8 cellular contexts compared by ENCODE assay signal in genomic region chr3:123025642-123026521, GRCh38. TPM values are rescaled to one million over a fixed set of nuclear protein-coding genes. Genes with fewer than 3 reads are reported as not detected.
DNase-seq lines count a peak whose midpoint lies in the region; ATAC-seq and TF ChIP-seq lines count a peak whose summit lies in the region.

No MANE protein-coding gene starts in this region.

- DNase-seq in GM13976 (ENCODE audit: low spot score) (peak; percentile 28), NCI-H526 treated with DMSO at 0.1 percent for 48 hours (lab: John Stamatoyannopoulos, UW) (no peak), GM10248 (ENCODE audit: extremely low spot score) (no peak)
- no peak for DNase-seq in activated naive CD8-positive, alpha-beta T cell treated with anti-CD3 and anti-CD28 coated beads for 36 hours
- DNase-seq in stimulated activated naive CD4-positive, alpha-beta T cell (lab: John Stamatoyannopoulos, UW): no peak

- H3K27ac ChIP-seq in skin epidermis: no peak overlapping the region

- ATAC-seq in HG03342 (IDR thresholded peaks at IDR 0.05; ENCODE audit: unreplicated experiment): no peak

- POLR2A ChIA-PET in GM10248 (lab: Yijun Ruan, JAX): no interaction called here

- in situ Hi-C loops in GM13976 (cut with MboI; ENCODE audit: low sequenced_read_pairs, unreplicated experiment): no loop called here

- no peak for TF ChIP-seq CTCF in GM13976 (IDR thresholded peaks at IDR 0.05; ENCODE audit: borderline replicate concordance, control extremely low read depth, extremely low read depth, insufficient read depth, missing control alignments)
- no peak for TF ChIP-seq CTCF in GM10248 (IDR thresholded peaks at IDR 0.05; ENCODE audit: control extremely low read depth, extremely low read depth, low read depth, missing control alignments)

- no peaks in the 10 kb centered on the region for H3K9me3 Mint-ChIP-seq in activated naive CD8-positive, alpha-beta T cell treated with anti-CD3 and anti-CD28 coated beads for 36 hours

- peak overlapping the region; percentile 44 for H3K4me3 Mint-ChIP-seq in activated naive CD8-positive, alpha-beta T cell treated with anti-CD3 and anti-CD28 coated beads for 36 hours

- H3K4me3 ChIP-seq in iPS-11a (ENCODE audit: low read depth, low read length) (peak overlapping the region; percentile 74), skin epidermis (peak overlapping the region in 6 of 7 experiments; percentile 31 to 47 (median 38))

- H3K4me1 Mint-ChIP-seq in activated naive CD8-positive, alpha-beta T cell treated with anti-CD3 and anti-CD28 coated beads for 36 hours: peaks cover 5% of the 10 kb centered on the region

- H3K27ac Mint-ChIP-seq in activated naive CD8-positive, alpha-beta T cell treated with anti-CD3 and anti-CD28 coated beads for 36 hours: no peak overlapping the region

- peaks cover 63% of the 10 kb centered on the region for H3K27me3 Mint-ChIP-seq in activated naive CD8-positive, alpha-beta T cell treated with anti-CD3 and anti-CD28 coated beads for 36 hours

- CTCF ChIA-PET in GM10248 (lab: Yijun Ruan, JAX): no interaction called here

- no peaks in the 10 kb centered on the region for H3K36me3 Mint-ChIP-seq in activated naive CD8-positive, alpha-beta T cell treated with anti-CD3 and anti-CD28 coated beads for 36 hours

RNA-seq across cellular contexts. Expression of gene SEMA5B, which starts 1.7 kb away (rescaled TPM):
- total RNA-seq in activated naive CD8-positive, alpha-beta T cell treated with anti-CD3 and anti-CD28 coated beads for 36 hours: not detected

RNA-seq across cellular contexts. Expression of gene PDIA5, which starts 40.9 kb away (rescaled TPM):
- 10 to 100 TPM; 17.8 to 23.2 TPM for total RNA-seq in activated naive CD8-positive, alpha-beta T cell treated with anti-CD3 and anti-CD28 coated beads for 36 hours
